In genomic region chr1:8120693-8121260, GRCh38 we compare ENCODE assay signal across 1 cellular context.
TF ChIP-seq lines count a peak whose summit lies in the region.

No MANE protein-coding gene starts in this region.

TF ChIP-seq in GM23338, 12 proteins besides CTCF, POLR2A, EP300 and RAD21 (continued from another document):
- no peak for TF ChIP-seq ZNF462 (CRISPR knock-in tag; IDR thresholded peaks at IDR 0.05)
- TF ChIP-seq CREB1 (CRISPR knock-in tag; IDR thresholded peaks at IDR 0.05; ENCODE audit: low read depth), result no peak
- no peak for TF ChIP-seq POLR2AphosphoS5 (IDR thresholded peaks at IDR 0.05; ENCODE audit: low read depth)
